ENCODE assay signal across 8 cellular contexts in genomic region chr11:44036811-44037657, GRCh38. TPM values are rescaled to one million over a fixed set of nuclear protein-coding genes. Genes with fewer than 3 reads are reported as not detected.
DNase-seq lines count a peak whose midpoint lies in the region; ATAC-seq and TF ChIP-seq lines count a peak whose summit lies in the region.

No MANE protein-coding gene starts in this region.

- no peak overlapping the region for H3K4me3 ChIP-seq in HCT116 (replicated peaks in 1 of 2; ENCODE audit: low read depth in 1 of 2, low read length in 2 of 2)
- no peak overlapping the region for H3K4me3 ChIP-seq in SK-N-MC
- H3K4me3 ChIP-seq in coronary artery, result no peak overlapping the region

- POLR2A ChIA-PET in HCT116 (lab: Charles Lee), result no interaction called here

- H3K9ac ChIP-seq in HCT116 (ENCODE audit: low read length) (no peak overlapping the region), SK-N-MC (ENCODE audit: insufficient read length) (no peak overlapping the region)

- CTCF ChIA-PET in HCT116 (lab: Charles Lee), result interaction anchor here (0.6 to 1.8 kb wide), 5 partner anchors 9 to 147 kb away, joined by 3 to 10 read pairs (median 5); no protein-coding TSS in a partner anchor

- H3K36me3 ChIP-seq in HCT116 (ENCODE audit: control insufficient read depth in 1 of 2, insufficient read depth in 2 of 2, low read length in 2 of 2) (no peaks in the 10 kb centered on the region), SK-N-MC (ENCODE audit: insufficient read depth, low read length) (no peaks in the 10 kb centered on the region)

- BruUV-seq in HCT116 (replicated peaks; lab: Mats Ljungman, UMichigan), result no TSS peak

- peaks cover 0 to 3% of the 10 kb centered on the region in 2 experiments; a peak in 1 of 4 replicates for H3K4me1 ChIP-seq in HCT116 (ENCODE audit: control insufficient read depth in 1 of 2, insufficient read depth in 2 of 2, low read length in 2 of 2)

- ATAC-seq in HCT116 (peak; percentile 98), left colon (peak; percentile 81), GM18858 (IDR thresholded peaks at IDR 0.05; ENCODE audit: unreplicated experiment) (no peak)

- TF ChIP-seq CTCF in HCT116 (IDR thresholded peaks at IDR 0.05 in 2 of 3, conservative IDR thresholded peaks at IDR 0.05 in 1 of 3; ENCODE audit: borderline replicate concordance in 1 of 3, insufficient read depth in 1 of 3, low read depth in 2 of 3, low read length in 2 of 3), result peak; percentile 77 to 87 (median 83)
- peak; percentile 63 for TF ChIP-seq CTCF in coronary artery (IDR thresholded peaks at IDR 0.05)

- DNase-seq in GM03348 (ENCODE audit: low spot score), result peak; percentile 89
- DNase-seq in HCT116 (ENCODE audit: low read depth, low spot score), result peak; percentile 61
- DNase-seq in NCI-H128 (lab: John Stamatoyannopoulos, UW; ENCODE audit: unreplicated experiment), result peak; percentile 26
- peak; percentile 42 for DNase-seq in SK-N-MC (ENCODE audit: low read depth, low spot score)
- DNase-seq in coronary artery (ENCODE audit: low spot score), result peak; percentile 95
- peak; percentile 54 to 55 for DNase-seq in left colon
- peak; percentile 13 to 31 for DNase-seq in stimulated activated CD4-positive, alpha-beta T cell treated with anti-CD3 and anti-CD28 coated beads, Interleukin-4, amount 100 ng/mL, for 48 hours (ENCODE audit: low read depth in 2 of 2)

- peak overlapping the region; percentile 23; the same call in 1 of the 2 replicates for H3K4me2 ChIP-seq in HCT116 (ENCODE audit: low read length)

- TF ChIP-seq POLR2A in HCT116 (IDR thresholded peaks at IDR 0.05; ENCODE audit: borderline replicate concordance, extremely low read depth, insufficient read depth, insufficient read length), result no peak

- peak overlapping the region; percentile 74 for H2AFZ ChIP-seq in HCT116 (ENCODE audit: low read depth, low read length, poor library complexity, severe bottlenecking)

- no peaks in the 10 kb centered on the region for H3K9me3 ChIP-seq in HCT116 (ENCODE audit: control insufficient read depth in 1 of 2, insufficient read depth in 1 of 2, low read depth in 1 of 2, low read length in 2 of 2)
- H3K9me3 ChIP-seq in SK-N-MC (ENCODE audit: low read depth, low read length), result no peaks in the 10 kb centered on the region

- H4K20me1 ChIP-seq in HCT116 (ENCODE audit: insufficient read depth), result no peaks in the 10 kb centered on the region

- H3K27ac ChIP-seq in HCT116 (ENCODE audit: low read depth, low read length) (no peak overlapping the region), SK-N-MC (no peak overlapping the region), coronary artery (peak overlapping the region; percentile 61 to 89)

- H3K79me2 ChIP-seq in HCT116 (ENCODE audit: insufficient read depth, low read length), result no peaks in the 10 kb centered on the region

- TF ChIP-seq RAD21 in HCT116 (IDR thresholded peaks at IDR 0.05; ENCODE audit: low read depth), result peak; percentile 90

- no peaks in the 10 kb centered on the region for H3K9me2 ChIP-seq in HCT116 (ENCODE audit: insufficient read depth)

- intact Hi-C loops in HCT116 (cut with micrococcal nuclease), result loop anchor here (1.0 kb wide), 3 partner anchors 93 to 533 kb away; no protein-coding TSS in a partner anchor
- intact Hi-C loops in left colon (cut with DNase I, micrococcal nuclease), result loop anchor here (5.0 to 10.0 kb wide), 2 partner anchors 145 to 152 kb away; partner anchors contain the start of gene ALKBH3 (in 1 of the 2)

- H3K27me3 ChIP-seq in HCT116 (ENCODE audit: insufficient read depth, low read length), result no peaks in the 10 kb centered on the region

- RAD21 ChIA-PET in HCT116 (lab: Charles Lee; ENCODE audit: low non-redundant PET in 1 of 2, low total read pairs in 2 of 2, uncharacterized antibody in 2 of 2, unreplicated experiment in 2 of 2), result interaction anchor here in 1 of 2 experiments (1.0 kb wide), 1 partner anchor 90 kb away, joined by 3 read pairs; no protein-coding TSS in a partner anchor

TF ChIP-seq in HCT116, 20 proteins besides CTCF, POLR2A, EP300 and RAD21:
- TF ChIP-seq YY1 (IDR thresholded peaks at IDR 0.05; ENCODE audit: extremely low read depth, insufficient replicate concordance, low read depth, low read length), result no peak
- no peak for TF ChIP-seq ZFX (IDR thresholded peaks at IDR 0.05)
- TF ChIP-seq FOSL1 (IDR thresholded peaks at IDR 0.05; ENCODE audit: low read depth), result no peak
- no peak for TF ChIP-seq TCF7L2 (IDR thresholded peaks at IDR 0.05; ENCODE audit: borderline replicate concordance, extremely low read depth, insufficient read depth, insufficient read length)
- no peak for TF ChIP-seq JUND (IDR thresholded peaks at IDR 0.05)
- no peak for TF ChIP-seq SIN3A (IDR thresholded peaks at IDR 0.05; ENCODE audit: low read depth)
- TF ChIP-seq ATF3 (IDR thresholded peaks at IDR 0.05), result no peak
TF ChIP-seq in HCT116: peak in this region for 0.

RNA-seq across cellular contexts. Expression of gene ACCSL, which starts 10.7 kb away (rescaled TPM):
- total RNA-seq in HCT116 (2021; ENCODE audit: unreplicated experiment) (not detected), left colon (not detected)
- 0.05 and 0.14 TPM in 2 replicates for polyA plus RNA-seq in HCT116 (2012)

RNA-seq across cellular contexts. Expression of gene ACCS, which starts 29.0 kb away (rescaled TPM):
- total RNA-seq in HCT116 (2021; ENCODE audit: unreplicated experiment) (13.2 TPM), left colon (10 to 100 TPM; 17.5 to 28.6 TPM)
- polyA plus RNA-seq in HCT116 (2012), result 5.7 and 7.8 TPM in 2 replicates

RNA-seq across cellular contexts. Expression of gene EXT2, which starts 58.4 kb away (rescaled TPM):
- total RNA-seq in HCT116 (2021; ENCODE audit: unreplicated experiment) (42.8 TPM), left colon (10 to 100 TPM; 48.5 to 63.9 TPM)
- 29.5 and 33.8 TPM in 2 replicates for polyA plus RNA-seq in HCT116 (2012)

Comparison
In these comparisons a context has a peak if more than half of its experiments do, and no peak if none do; other contexts are left out.
1. DNase-seq: peak in every context shown above with its lines; median percentile 95 in coronary artery; 89 in GM03348; 61 in HCT116; 54 in left colon; 42 in SK-N-MC; 26 in NCI-H128; 22 in stimulated activated CD4-positive, alpha-beta T cell treated with anti-CD3 and anti-CD28 coated beads, Interleukin-4, amount 100 ng/mL, for 48 hours.
2. H3K27ac ChIP-seq: peak in coronary artery (2 of 2); none in HCT116 (single experiment) and SK-N-MC (single experiment).